1 cellular context compared by ENCODE assay signal in the genomic region with DNA sequence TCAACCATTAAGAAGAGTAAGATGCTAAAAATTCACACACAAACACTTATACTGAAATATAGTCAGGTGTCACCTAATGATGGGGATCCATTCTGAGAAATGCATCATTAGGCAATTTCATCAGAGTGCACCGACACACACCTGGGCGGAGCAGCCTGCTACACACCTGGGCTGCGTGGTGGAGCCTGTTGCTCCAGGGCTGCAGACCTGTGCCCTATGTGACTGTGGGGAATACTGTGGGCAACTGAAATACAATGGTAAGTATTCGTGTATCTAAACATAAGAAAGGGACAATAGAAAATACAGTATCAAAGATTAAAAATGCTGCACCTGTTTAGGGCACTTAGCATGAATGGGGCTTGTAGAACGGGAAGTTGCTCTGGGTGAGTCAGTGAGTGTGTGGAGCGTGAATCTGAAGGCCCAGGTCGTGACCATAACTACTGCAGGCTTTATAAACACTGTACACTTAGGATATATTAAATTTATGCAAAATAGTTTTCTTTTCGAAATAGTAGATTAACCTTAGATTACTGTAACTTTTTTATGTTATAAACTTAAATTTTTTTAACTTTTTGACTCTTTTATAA.
TF ChIP-seq lines count a peak whose summit lies in the region.

No MANE protein-coding gene starts in this region.

TF ChIP-seq in SK-N-SH, 30 proteins besides CTCF, POLR2A, EP300 and RAD21 (continued from another document):
- TF ChIP-seq, protein P1, sequence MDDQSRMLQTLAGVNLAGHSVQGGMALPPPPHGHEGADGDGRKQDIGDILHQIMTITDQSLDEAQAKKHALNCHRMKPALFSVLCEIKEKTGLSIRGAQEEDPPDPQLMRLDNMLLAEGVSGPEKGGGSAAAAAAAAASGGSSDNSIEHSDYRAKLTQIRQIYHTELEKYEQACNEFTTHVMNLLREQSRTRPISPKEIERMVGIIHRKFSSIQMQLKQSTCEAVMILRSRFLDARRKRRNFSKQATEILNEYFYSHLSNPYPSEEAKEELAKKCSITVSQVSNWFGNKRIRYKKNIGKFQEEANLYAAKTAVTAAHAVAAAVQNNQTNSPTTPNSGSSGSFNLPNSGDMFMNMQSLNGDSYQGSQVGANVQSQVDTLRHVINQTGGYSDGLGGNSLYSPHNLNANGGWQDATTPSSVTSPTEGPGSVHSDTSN (IDR thresholded peaks at IDR 0.05), result no peak
